1 cellular context compared by ENCODE assay signal in genomic region chr2:147714582-147714981, GRCh38.
TF ChIP-seq lines count a peak whose summit lies in the region.

No MANE protein-coding gene starts in this region.

TF ChIP-seq in GM12878, 131 proteins besides CTCF, POLR2A, EP300 and RAD21 (continued from another document):
- TF ChIP-seq PBX3 (IDR thresholded peaks at IDR 0.05; ENCODE audit: insufficient replicate concordance, low read depth, low read length) (no peak), JUNB (IDR thresholded peaks at IDR 0.05) (no peak), FOS (IDR thresholded peaks at IDR 0.05; ENCODE audit: borderline replicate concordance, extremely low read depth, insufficient read length) (no peak), YBX1 (IDR thresholded peaks at IDR 0.05) (no peak), MYC (IDR thresholded peaks at IDR 0.05; ENCODE audit: insufficient read depth, insufficient read length, insufficient replicate concordance, low read length, severe bottlenecking) (no peak), HDAC2 (IDR thresholded peaks at IDR 0.05) (no peak), STAT1 (conservative IDR thresholded peaks at IDR 0.05) (no peak), ZNF274 (IDR thresholded peaks at IDR 0.05; ENCODE audit: insufficient read depth, insufficient read length) (no peak), MTA3 (IDR thresholded peaks at IDR 0.05; ENCODE audit: borderline replicate concordance, low read length) (no peak)
TF ChIP-seq in GM12878: peak in this region for 0.
